1 cellular context compared by ENCODE assay signal in the genomic region with DNA sequence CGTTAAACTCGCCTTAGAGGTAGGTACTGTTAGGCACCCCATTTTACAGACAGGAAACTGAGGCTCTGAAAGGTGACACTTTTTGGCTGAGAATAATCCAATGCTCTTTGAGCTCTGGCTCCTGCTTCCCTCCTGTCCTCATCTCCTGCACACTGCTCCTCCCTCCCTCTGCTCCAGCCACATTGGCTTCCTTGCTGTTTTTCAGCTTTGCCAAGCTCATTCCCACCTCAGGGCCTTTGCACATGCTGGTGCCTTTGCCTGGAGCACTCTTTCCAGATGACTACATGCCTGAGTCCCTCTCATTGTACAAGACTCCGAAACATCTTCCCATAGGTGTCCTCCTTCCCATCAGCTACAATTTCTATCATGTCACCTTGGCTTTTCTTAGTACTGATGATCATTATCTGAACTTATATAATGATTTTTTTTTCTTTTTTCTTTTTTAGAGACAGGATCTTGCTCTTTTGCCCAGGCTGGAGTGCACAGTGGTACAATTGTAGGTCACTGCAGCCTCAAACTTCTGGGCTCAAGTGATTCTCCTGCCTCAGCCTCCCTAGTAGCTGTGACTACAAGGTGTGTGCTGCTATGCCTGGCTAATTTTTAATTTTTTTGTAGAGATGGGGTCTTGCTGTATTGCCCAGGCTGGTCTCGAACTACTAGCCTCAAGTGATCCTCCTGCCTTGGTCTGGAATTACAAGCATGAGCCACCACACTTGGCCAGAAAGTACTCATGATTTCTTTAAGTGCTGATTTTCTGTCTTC.
A peak's percentile ranks its signal among the peaks of the same experiment; 100 is the strongest.
TF ChIP-seq lines count a peak whose summit lies in the region.

No MANE protein-coding gene starts in this region.

TF ChIP-seq in K562, 482 proteins besides CTCF, POLR2A, EP300 and RAD21:
- TF ChIP-seq ZNF121 (CRISPR knock-in tag; conservative IDR thresholded peaks at IDR 0.05), result peak; percentile 89
- TF ChIP-seq TEAD1 (CRISPR knock-in tag; IDR thresholded peaks at IDR 0.05), result no peak
- no peak for TF ChIP-seq NELFE (IDR thresholded peaks at IDR 0.05; ENCODE audit: insufficient read depth, insufficient read length)
- TF ChIP-seq SMARCA5 (IDR thresholded peaks at IDR 0.05), result peak; percentile 68; the same call in 1 of the 2 replicates
- TF ChIP-seq BCOR (IDR thresholded peaks at IDR 0.05), result peak; percentile 72
- peak; percentile 60 for TF ChIP-seq RBM25 (IDR thresholded peaks at IDR 0.05; ENCODE audit: low read depth, low read length, severe bottlenecking)
- no peak for TF ChIP-seq ZNF140 (CRISPR knock-in tag; IDR thresholded peaks at IDR 0.05)
